In the genomic region with DNA sequence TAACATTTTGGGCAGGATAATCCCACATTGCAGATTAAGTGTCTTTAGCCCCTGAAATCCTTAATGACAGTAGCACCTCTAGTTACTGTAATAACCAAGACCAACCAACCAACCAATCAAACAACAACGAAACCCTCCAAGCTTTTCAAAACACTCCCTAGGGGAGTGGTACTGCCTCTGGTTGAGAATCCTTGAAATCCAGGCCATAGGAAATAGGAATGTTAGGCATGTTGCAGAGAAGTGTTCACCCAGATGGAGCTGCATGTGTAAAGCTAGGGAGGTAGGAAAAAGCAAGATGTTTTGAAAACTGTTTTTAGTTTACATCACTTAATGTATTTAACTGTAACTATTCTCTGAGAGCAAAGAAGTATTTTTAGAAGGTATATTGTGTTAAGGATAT, we compare ENCODE assay signal across 21 cellular contexts.
"Had no signal": no experiment of that assay in that cellular context is flagged by ENCODE, and none has a peak within 500 bp of the region (broad histone marks: within the 10 kb centered on the region; RNA-seq: fewer than 3 reads in every experiment).

No MANE protein-coding gene starts in this region.

- H3K4me2 ChIP-seq: smooth muscle cell had no signal

- H3K36me3 ChIP-seq: gastrocnemius medialis, right lobe of liver, thyroid gland, vagina had no signal

- H3K27ac ChIP-seq: dorsolateral prefrontal cortex, gastrocnemius medialis, parathyroid adenoma, right lobe of liver, stomach, thyroid gland, vagina had no signal

- DNase-seq: dorsolateral prefrontal cortex; effector CD4-positive, alpha-beta T cell; foreskin fibroblast; gastrocnemius medialis; head of caudate nucleus; kidney; mucosa of descending colon; naive B cell; right lobe of liver; stimulated activated CD4-positive, alpha-beta T cell treated with anti-CD3 and anti-CD28 coated beads, Interleukin-2, amount 100 ng/mL, for 24 hours; stimulated activated CD4-positive, alpha-beta T cell treated with anti-CD3 and anti-CD28 coated beads, Interleukin-4, amount 100 ng/mL, for 24 hours; stimulated activated naive CD4-positive, alpha-beta T cell treated with Interleukin-2 at 50 U/mL for 16 hours; stomach; thyroid gland had no signal

- H3K4me1 ChIP-seq: parathyroid adenoma, right lobe of liver had no signal

- H3K9ac ChIP-seq: parathyroid adenoma had no signal

- H2AFZ ChIP-seq: parathyroid adenoma had no signal

- H3K4me3 ChIP-seq: dorsolateral prefrontal cortex, gastrocnemius medialis, lung, mucosa of descending colon, right lobe of liver, smooth muscle cell, stomach, thyroid gland, vagina had no signal

- H3K27me3 ChIP-seq: dorsolateral prefrontal cortex, gastrocnemius medialis, right lobe of liver, stomach, thyroid gland, vagina had no signal

- H3K79me2 ChIP-seq: parathyroid adenoma had no signal

- H3K9me3 ChIP-seq: gastrocnemius medialis, mucosa of descending colon, right lobe of liver, stomach, thyroid gland, vagina had no signal

- ATAC-seq: gastrocnemius medialis; left lobe of liver; mucosa of descending colon; natural killer cell treated with Interleukin-12 subunit alpha and Interleukin-12 subunit beta and Interleukin-15 and Interleukin-18, amount 100 ng/mL, for 72 hours; right lobe of liver; stimulated activated effector memory CD8-positive, alpha-beta T cell treated with anti-CD3 and anti-CD28 coated beads, Interleukin-12 subunit alpha, Interleukin-12 subunit beta, amount 100 ng/mL, for 72 hours had no signal
